Comparison of ENCODE assay signal across 26 cellular contexts in genomic region chr3:183918178-183918577, GRCh38.
"Had no signal": no experiment of that assay in that cellular context is flagged by ENCODE, and none has a peak within 500 bp of the region (broad histone marks: within the 10 kb centered on the region; RNA-seq: fewer than 3 reads in every experiment).

No MANE protein-coding gene starts in this region.

- ATAC-seq: effector memory CD8-positive, alpha-beta T cell; esophagus mucosa; foreskin keratinocyte; left colon; left lobe of liver; lower lobe of right lung; mucosa of descending colon; naive thymus-derived CD4-positive, alpha-beta T cell had no signal

- H3K4me3 ChIP-seq: colonic mucosa, esophagus squamous epithelium, heart left ventricle, hepatocyte, left ventricle myocardium inferior, lower lobe of right lung, mucosa of descending colon had no signal

- H3K4me1 ChIP-seq: colonic mucosa, heart left ventricle, left ventricle myocardium inferior, lower lobe of right lung had no signal

- H3K9me3 Mint-ChIP-seq: dendritic cell treated with granulocyte-macrophage colony-stimulating factor and Interleukin-4, amounts not matched to agents 40 ng/mL and 50 ng/mL, for 4 days; effector memory CD8-positive, alpha-beta T cell; endodermal cell; immature natural killer cell; mesothelial cell of epicardium; naive thymus-derived CD4-positive, alpha-beta T cell had no signal

- H3K36me3 ChIP-seq: colonic mucosa had no signal

- H3K27ac Mint-ChIP-seq: dendritic cell treated with granulocyte-macrophage colony-stimulating factor and Interleukin-4, amounts not matched to agents 40 ng/mL and 50 ng/mL, for 4 days; effector memory CD8-positive, alpha-beta T cell; endodermal cell; immature natural killer cell; mesothelial cell of epicardium; naive thymus-derived CD4-positive, alpha-beta T cell had no signal

- H3K9me3 ChIP-seq: colonic mucosa, esophagus squamous epithelium, heart left ventricle, left ventricle myocardium inferior, lower lobe of right lung, mucosa of descending colon had no signal

- H3K27ac ChIP-seq: colonic mucosa, epithelial cell of prostate, foreskin keratinocyte, heart left ventricle, hepatocyte, left ventricle myocardium inferior, lower lobe of right lung had no signal

- H3K4me2 ChIP-seq: hepatocyte had no signal

- H3K79me2 ChIP-seq: hepatocyte had no signal

- H3K4me3 Mint-ChIP-seq: dendritic cell treated with granulocyte-macrophage colony-stimulating factor and Interleukin-4, amounts not matched to agents 40 ng/mL and 50 ng/mL, for 4 days; effector memory CD8-positive, alpha-beta T cell; endodermal cell; immature natural killer cell; mesothelial cell of epicardium; naive thymus-derived CD4-positive, alpha-beta T cell had no signal

- H3K4me1 Mint-ChIP-seq: immature natural killer cell; mesothelial cell of epicardium; naive thymus-derived CD4-positive, alpha-beta T cell had no signal

- H3K27me3 Mint-ChIP-seq: dendritic cell treated with granulocyte-macrophage colony-stimulating factor and Interleukin-4, amounts not matched to agents 40 ng/mL and 50 ng/mL, for 4 days; effector memory CD8-positive, alpha-beta T cell; naive thymus-derived CD4-positive, alpha-beta T cell had no signal

- H3K27me3 ChIP-seq: colonic mucosa, esophagus squamous epithelium, foreskin keratinocyte, heart left ventricle, hepatocyte had no signal

- DNase-seq: colonic mucosa; cortex of kidney; effector CD8-positive, alpha-beta T cell; effector memory CD8-positive, alpha-beta T cell; endodermal cell; erythroblast; esophagus squamous epithelium; foreskin keratinocyte; heart left ventricle; hypothalamus; immature natural killer cell; islet precursor cell; kidney; kidney glomerular epithelial cell; left colon; left ventricle myocardium inferior; lower lobe of right lung; mesenchymal stem cell; mucosa of descending colon; naive thymus-derived CD4-positive, alpha-beta T cell had no signal

- H2AFZ ChIP-seq: hepatocyte had no signal
